8 cellular contexts compared by ENCODE assay signal in the genomic region with DNA sequence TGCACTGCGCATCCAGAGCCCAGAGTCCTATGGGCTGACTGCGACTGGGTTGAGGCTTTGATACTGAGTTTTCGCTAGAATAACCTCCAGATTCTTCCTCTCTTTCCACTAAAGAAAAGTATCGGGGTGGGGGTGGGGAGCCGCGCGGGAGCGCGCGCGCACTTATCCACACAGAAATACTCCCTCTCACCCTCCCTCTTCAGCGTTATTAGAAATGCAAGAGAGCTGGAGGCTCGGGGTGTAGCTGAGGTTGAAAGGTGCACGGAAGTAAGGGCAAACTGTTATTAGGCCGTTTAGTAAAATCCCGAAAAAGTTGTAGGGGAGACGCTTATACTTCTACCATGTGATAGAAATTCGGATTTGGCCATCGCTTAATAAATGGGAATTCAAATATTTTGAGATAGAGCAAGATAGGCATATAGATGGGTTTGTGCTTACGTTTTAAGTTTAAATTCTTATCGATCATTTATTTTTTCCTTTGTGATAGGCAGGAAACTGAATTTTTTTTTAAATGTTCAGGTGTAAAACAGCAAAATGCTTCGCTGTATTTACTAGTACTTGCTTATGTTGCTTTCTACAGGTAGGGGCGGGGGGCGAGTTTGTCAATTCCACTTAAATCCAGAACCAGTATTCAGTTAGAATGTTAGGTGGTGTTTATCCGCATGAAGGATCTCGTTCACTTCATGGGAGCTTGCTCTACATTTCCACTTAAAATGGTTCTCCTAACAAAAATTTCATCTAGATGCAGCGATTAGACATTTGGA. TPM values are rescaled to one million over a fixed set of nuclear protein-coding genes. Genes with fewer than 3 reads are reported as not detected.
A peak's percentile ranks its signal among the peaks of the same experiment; 100 is the strongest.
DNase-seq lines count a peak whose midpoint lies in the region; ATAC-seq and TF ChIP-seq lines count a peak whose summit lies in the region.

No MANE protein-coding gene starts in this region.

- H3K4me3 ChIP-seq in endodermal cell (ENCODE audit: low read length), result peak overlapping the region; percentile 99
- peak overlapping the region; percentile 68 for H3K4me3 ChIP-seq in mesendoderm (ENCODE audit: low read length)
- peak overlapping the region; percentile 74 to 93 (median 90) for H3K4me3 ChIP-seq in upper lobe of left lung

- H3K27me3 ChIP-seq in endodermal cell (ENCODE audit: control insufficient read depth, insufficient read depth, low read length, poor library complexity, severe bottlenecking) (no peaks in the 10 kb centered on the region), mesendoderm (ENCODE audit: insufficient read depth, low read length, poor library complexity) (no peaks in the 10 kb centered on the region), upper lobe of left lung (no peaks in the 10 kb centered on the region)

- no peak for TF ChIP-seq CTCF in endodermal cell (conservative IDR thresholded peaks at IDR 0.05)
- TF ChIP-seq CTCF in upper lobe of left lung (IDR thresholded peaks at IDR 0.05), result no peak

- H3K4me2 ChIP-seq in mesendoderm (ENCODE audit: low read length), result peak overlapping the region; percentile 72

- ATAC-seq in upper lobe of left lung (ENCODE audit: low FRiP score in 2 of 2), result peak in 1 of 2 donors; percentile 3

- H3K27me3 Mint-ChIP-seq in T-helper 1 cell treated with Interleukin-12 subunit alpha and Interleukin-12 subunit beta and Interleukin-4 antibody, amounts not matched to agents 30 μg/mL and 1 μg/mL, for 36 hours (ENCODE audit: low read depth), result peaks cover 23% of the 10 kb centered on the region
- H3K27me3 Mint-ChIP-seq in endodermal cell (ENCODE audit: insufficient read depth), result peaks cover 4% of the 10 kb centered on the region

- 2 to 5% methylated on average over 10 to 20 of the region's 27 CpGs for WGBS in endodermal cell (ENCODE audit: insufficient coverage in 1 of 2, insufficient read length in 1 of 2), 2 experiments
- WGBS in mesendoderm (ENCODE audit: extremely low coverage, insufficient coverage, low lambda C conversion rate), result no CpG with 5 or more reads among the region's 27 CpGs
- 3 to 4% methylated on average over 27 of the region's 27 CpGs for WGBS in upper lobe of left lung, 2 donors

- peaks cover 3% of the 10 kb centered on the region for H3K36me3 Mint-ChIP-seq in T-helper 1 cell treated with Interleukin-12 subunit alpha and Interleukin-12 subunit beta and Interleukin-4 antibody, amounts not matched to agents 30 μg/mL and 1 μg/mL, for 36 hours (ENCODE audit: low read depth)
- no peaks in the 10 kb centered on the region for H3K36me3 Mint-ChIP-seq in endodermal cell (ENCODE audit: low read depth)

- H3K23ac ChIP-seq in mesendoderm (ENCODE audit: low read length), result peak overlapping the region; percentile 3

- H3K9me3 Mint-ChIP-seq in T-helper 1 cell treated with Interleukin-12 subunit alpha and Interleukin-12 subunit beta and Interleukin-4 antibody, amounts not matched to agents 30 μg/mL and 1 μg/mL, for 36 hours, result no peaks in the 10 kb centered on the region
- H3K9me3 Mint-ChIP-seq in endodermal cell, result no peaks in the 10 kb centered on the region

- H3K27ac ChIP-seq in endodermal cell (ENCODE audit: low read depth, low read length) (peak overlapping the region; percentile 92), mesendoderm (ENCODE audit: low read depth, low read length) (peak overlapping the region; percentile 99), upper lobe of left lung (peak overlapping the region; percentile 95 to 100 (median 98))

- no peak overlapping the region for H2AK5ac ChIP-seq in mesendoderm (ENCODE audit: low read length)

- no peak overlapping the region for H4K8ac ChIP-seq in mesendoderm (ENCODE audit: low read depth, low read length)

- no peaks in the 10 kb centered on the region for H3K9me3 ChIP-seq in endodermal cell (ENCODE audit: control insufficient read depth, low read length)
- no peaks in the 10 kb centered on the region for H3K9me3 ChIP-seq in upper lobe of left lung

- no peak overlapping the region for H4K5ac ChIP-seq in mesendoderm (ENCODE audit: low read length)

- no peak overlapping the region for H2BK15ac ChIP-seq in mesendoderm (replicated peaks; ENCODE audit: low read depth)

- H3K27ac Mint-ChIP-seq in T-helper 1 cell treated with Interleukin-12 subunit alpha and Interleukin-12 subunit beta and Interleukin-4 antibody, amounts not matched to agents 30 μg/mL and 1 μg/mL, for 36 hours, result peak overlapping the region; percentile 90
- H3K27ac Mint-ChIP-seq in endodermal cell, result peak overlapping the region; percentile 96

- H3K4me1 Mint-ChIP-seq in T-helper 1 cell treated with Interleukin-12 subunit alpha and Interleukin-12 subunit beta and Interleukin-4 antibody, amounts not matched to agents 30 μg/mL and 1 μg/mL, for 36 hours (ENCODE audit: low read depth), result peaks cover 33% of the 10 kb centered on the region
- H3K4me1 Mint-ChIP-seq in endodermal cell, result peaks cover 31% of the 10 kb centered on the region

- peak overlapping the region; percentile 96 for H3K4ac ChIP-seq in mesendoderm (ENCODE audit: low read depth, low read length)

- TF ChIP-seq POLR2A in upper lobe of left lung (IDR thresholded peaks at IDR 0.05), result peak in 2 of 4 donors; percentile 38 to 42

- H3K79me1 ChIP-seq in mesendoderm (ENCODE audit: low read length), result peaks cover 3% of the 10 kb centered on the region

- H3K4me3 Mint-ChIP-seq in T-helper 1 cell treated with Interleukin-12 subunit alpha and Interleukin-12 subunit beta and Interleukin-4 antibody, amounts not matched to agents 30 μg/mL and 1 μg/mL, for 36 hours, result peak overlapping the region; percentile 97
- peak overlapping the region; percentile 99 for H3K4me3 Mint-ChIP-seq in endodermal cell

- peaks cover 30% of the 10 kb centered on the region for H3K79me2 ChIP-seq in mesendoderm (ENCODE audit: control insufficient read depth, insufficient read depth, low read length)

- DNase-seq in A172 (ENCODE audit: low spot score), result peak; percentile 11
- peak; percentile 6 for DNase-seq in GM04504 (ENCODE audit: low read depth)
- peak; percentile 41 for DNase-seq in LoVo (ENCODE audit: low spot score)
- DNase-seq in endodermal cell, result no peak
- DNase-seq in mesendoderm, result no peak
- DNase-seq in upper lobe of left lung, result peak; percentile 42 to 87
- no peak for DNase-seq in stimulated activated CD4-positive, alpha-beta T cell treated with anti-CD3 and anti-CD28 coated beads, Interleukin-12 subunit alpha, Interleukin-12 subunit beta, amount 100 ng/mL, for 4 hours

- H3K18ac ChIP-seq in mesendoderm (ENCODE audit: low read length), result peak overlapping the region; percentile 98

- peaks cover 1% of the 10 kb centered on the region for H3K4me1 ChIP-seq in endodermal cell (ENCODE audit: control insufficient read depth, insufficient read depth, low read length)
- H3K4me1 ChIP-seq in mesendoderm (ENCODE audit: control insufficient read depth, low read depth, low read length), result peaks cover 1% of the 10 kb centered on the region
- peaks cover 21 to 43% (median 27%) of the 10 kb centered on the region in 4 donors for H3K4me1 ChIP-seq in upper lobe of left lung

- no peak overlapping the region for H2BK120ac ChIP-seq in mesendoderm (ENCODE audit: low read depth, low read length)

- H3K56ac ChIP-seq in mesendoderm (ENCODE audit: low read length), result peak overlapping the region; percentile 95

- peak overlapping the region; percentile 95 for H3K9ac ChIP-seq in endodermal cell (ENCODE audit: extremely low read depth, low read length, poor library complexity, severe bottlenecking)
- H3K9ac ChIP-seq in mesendoderm (ENCODE audit: low read length), result peak overlapping the region; percentile 76

- no peak overlapping the region for H2BK5ac ChIP-seq in mesendoderm (ENCODE audit: low read length)

- TF ChIP-seq EP300 in upper lobe of left lung (IDR thresholded peaks at IDR 0.05), result no peak

- H3K36me3 ChIP-seq in endodermal cell (ENCODE audit: control insufficient read depth, insufficient read depth, low read length) (no peaks in the 10 kb centered on the region), mesendoderm (ENCODE audit: control insufficient read depth, insufficient read depth, low read length) (no peaks in the 10 kb centered on the region), upper lobe of left lung (no peaks in the 10 kb centered on the region)

RNA-seq across cellular contexts. Expression of a gene that starts 1.1 kb away (rescaled TPM):
- total RNA-seq in A172 (2014; rRNA removed; shearing (Covaris generic)), result 20.7 and 21.5 TPM in 2 replicates
- total RNA-seq in endodermal cell (100 to 1,000 TPM; 122 to 133 TPM), upper lobe of left lung (100 to 1,000 TPM in 1 of 6 donors, 10 to 100 TPM in 5; 31.4 to 150 (median 78.3) TPM)
- 57.3 TPM for polyA plus RNA-seq in endodermal cell (2013, experiment 1 of 2)
- 62.8 TPM for polyA plus RNA-seq in endodermal cell (2013, experiment 2 of 2)
- polyA plus RNA-seq in mesendoderm (2013, experiment 1 of 2), result 28.2 TPM
- polyA plus RNA-seq in mesendoderm (2013, experiment 2 of 2), result 29.9 TPM

Comparison
In these comparisons a context has a peak if more than half of its experiments do, and no peak if none do; other contexts are left out.
1. DNase-seq: peak in A172 (single experiment), GM04504 (single experiment), LoVo (single experiment) and upper lobe of left lung (2 of 2); none in endodermal cell (single experiment), mesendoderm (single experiment) and stimulated activated CD4-positive, alpha-beta T cell treated with anti-CD3 and anti-CD28 coated beads, Interleukin-12 subunit alpha, Interleukin-12 subunit beta, amount 100 ng/mL, for 4 hours (single experiment).
2. Peak in every context shown above with its lines, with median percentiles within 50 percentile points of each other: H3K27ac ChIP-seq and H3K4me3 ChIP-seq.